ENCODE assay signal across 1 cellular context in the genomic region with DNA sequence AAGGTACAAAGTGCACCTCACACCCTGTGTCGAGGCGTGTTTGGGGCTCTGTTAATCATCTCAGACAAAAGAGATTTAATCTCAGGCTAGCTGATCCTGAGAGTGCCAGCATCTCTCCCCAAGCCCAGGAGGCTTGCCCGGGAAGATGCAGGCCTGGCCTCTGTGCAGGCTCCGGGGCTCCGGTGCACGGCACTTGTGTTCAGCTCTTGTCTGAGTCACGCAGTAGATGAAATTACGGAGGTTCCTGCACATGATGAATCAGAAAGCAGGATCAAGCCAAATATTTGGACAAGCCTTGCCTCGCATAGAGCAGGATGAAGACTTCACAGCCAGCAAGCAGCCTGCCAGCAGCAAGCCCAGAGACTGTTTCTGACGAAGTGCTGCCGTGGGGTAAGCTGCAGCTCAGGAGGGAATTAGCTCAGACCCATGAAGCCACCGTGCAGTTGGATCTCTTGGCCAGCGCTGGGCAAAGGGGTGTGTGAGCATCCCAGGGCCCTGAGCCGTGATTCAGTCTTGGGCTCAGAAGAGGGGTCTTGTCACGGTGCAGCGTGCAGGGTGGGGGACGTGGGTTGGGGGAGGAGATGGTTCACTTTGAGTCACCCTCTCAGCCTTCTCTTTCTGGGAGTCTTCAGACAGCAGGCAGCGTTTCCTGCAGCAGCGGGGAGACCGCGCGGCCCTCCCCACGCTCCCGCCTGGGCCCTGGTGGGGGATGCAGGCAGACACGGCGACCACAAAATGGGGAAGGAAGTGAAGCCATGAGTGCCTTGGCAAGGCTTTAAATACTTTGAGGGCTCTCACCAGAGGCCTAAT.
A peak's percentile ranks its signal among the peaks of the same experiment; 100 is the strongest.
TF ChIP-seq lines count a peak whose summit lies in the region.

No MANE protein-coding gene starts in this region.

TF ChIP-seq in HepG2, 621 proteins besides CTCF, POLR2A, EP300 and RAD21 (continued from another document):
- TF ChIP-seq, protein P1, sequence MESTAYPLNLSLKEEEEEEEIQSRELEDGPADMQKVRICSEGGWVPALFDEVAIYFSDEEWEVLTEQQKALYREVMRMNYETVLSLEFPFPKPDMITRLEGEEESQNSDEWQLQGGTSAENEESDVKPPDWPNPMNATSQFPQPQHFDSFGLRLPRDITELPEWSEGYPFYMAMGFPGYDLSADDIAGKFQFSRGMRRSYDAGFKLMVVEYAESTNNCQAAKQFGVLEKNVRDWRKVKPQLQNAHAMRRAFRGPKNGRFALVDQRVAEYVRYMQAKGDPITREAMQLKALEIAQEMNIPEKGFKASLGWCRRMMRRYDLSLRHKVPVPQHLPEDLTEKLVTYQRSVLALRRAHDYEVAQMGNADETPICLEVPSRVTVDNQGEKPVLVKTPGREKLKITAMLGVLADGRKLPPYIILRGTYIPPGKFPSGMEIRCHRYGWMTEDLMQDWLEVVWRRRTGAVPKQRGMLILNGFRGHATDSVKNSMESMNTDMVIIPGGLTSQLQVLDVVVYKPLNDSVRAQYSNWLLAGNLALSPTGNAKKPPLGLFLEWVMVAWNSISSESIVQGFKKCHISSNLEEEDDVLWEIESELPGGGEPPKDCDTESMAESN (CRISPR knock-in tag; conservative IDR thresholded peaks at IDR 0.05), result no peak
- TF ChIP-seq ZBTB33 (CRISPR knock-in tag; IDR thresholded peaks at IDR 0.05), result peak; percentile 53; the same call in 1 of the 2 replicates
- TF ChIP-seq ZNF740 (CRISPR knock-in tag; IDR thresholded peaks at IDR 0.05), result no peak
- TF ChIP-seq CBX5 (CRISPR knock-in tag; IDR thresholded peaks at IDR 0.05; ENCODE audit: borderline replicate concordance), result no peak
- TF ChIP-seq GATAD1 (CRISPR knock-in tag; IDR thresholded peaks at IDR 0.05), result no peak
- 0 out of 2 replicates have a peak, but pooled peaks have one; percentile 23 for TF ChIP-seq KDM3A (CRISPR knock-in tag; IDR thresholded peaks at IDR 0.05; ENCODE audit: low read depth)
- peak; percentile 88 for TF ChIP-seq FOSL2 (CRISPR knock-in tag; IDR thresholded peaks at IDR 0.05)
- no peak for TF ChIP-seq HMGA1 (CRISPR knock-in tag; conservative IDR thresholded peaks at IDR 0.05)
- 0 out of 2 replicates have a peak, but pooled peaks have one; percentile 37 for TF ChIP-seq ARID5B (CRISPR knock-in tag; IDR thresholded peaks at IDR 0.05)
- no peak for TF ChIP-seq DR1 (CRISPR knock-in tag; IDR thresholded peaks at IDR 0.05)
- no peak for TF ChIP-seq NCOR1 (IDR thresholded peaks at IDR 0.05; ENCODE audit: borderline replicate concordance, low read length)
- no peak for TF ChIP-seq ZBTB20 (CRISPR knock-in tag; IDR thresholded peaks at IDR 0.05; ENCODE audit: borderline replicate concordance, low read depth)
- TF ChIP-seq HOXD1 (CRISPR knock-in tag; IDR thresholded peaks at IDR 0.05), result no peak
- no peak for TF ChIP-seq TFDP2 (CRISPR knock-in tag; IDR thresholded peaks at IDR 0.05)
- no peak for TF ChIP-seq ZNF607 (CRISPR knock-in tag; IDR thresholded peaks at IDR 0.05; ENCODE audit: borderline replicate concordance)
- TF ChIP-seq ZNF337 (CRISPR knock-in tag; IDR thresholded peaks at IDR 0.05; ENCODE audit: borderline replicate concordance, low read depth), result no peak
